10 cellular contexts compared by ENCODE assay signal in the genomic region with DNA sequence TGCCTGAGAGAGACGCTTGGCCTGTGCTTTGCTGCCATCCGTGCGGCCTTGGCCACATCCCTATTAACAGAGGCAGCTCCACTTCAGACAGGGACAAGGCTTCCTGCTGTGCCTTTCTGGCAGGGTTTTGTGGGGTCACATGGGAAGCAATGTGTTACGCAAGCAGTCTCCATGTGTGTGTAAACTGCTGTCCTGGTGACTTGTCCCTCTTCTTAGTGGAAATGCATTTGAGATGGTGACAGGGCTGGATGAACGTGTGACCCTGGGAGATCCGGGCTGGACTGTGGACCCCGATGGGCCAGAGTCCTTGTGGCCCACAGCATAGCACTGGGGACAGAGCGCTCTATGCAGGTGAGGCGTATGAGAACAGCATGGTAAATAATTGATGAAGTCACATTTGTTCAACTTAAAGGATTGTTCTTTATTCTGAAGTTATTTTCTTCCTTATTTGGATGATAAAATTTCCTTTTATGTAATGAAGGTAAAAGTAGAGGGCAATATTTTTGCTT. TPM values are rescaled to one million over a fixed set of nuclear protein-coding genes. Genes with fewer than 3 reads are reported as not detected.
A peak's percentile ranks its signal among the peaks of the same experiment; 100 is the strongest.
DNase-seq lines count a peak whose midpoint lies in the region; ATAC-seq, FAIRE-seq and TF ChIP-seq lines count a peak whose summit lies in the region.
"Had no signal": no experiment of that assay in that cellular context is flagged by ENCODE, and none has a peak within 500 bp of the region (broad histone marks: within the 10 kb centered on the region; RNA-seq: fewer than 3 reads in every experiment).

No MANE protein-coding gene starts in this region.

- H3K36me3 ChIP-seq in colonic mucosa, result peaks cover 20% of the 10 kb centered on the region
- no peaks in the 10 kb centered on the region for H3K36me3 ChIP-seq in uterus

- H3K4me3 ChIP-seq in colonic mucosa (no peak overlapping the region), uterus (no peak overlapping the region)

- FAIRE-seq in RCC 7860 (lab: Jason Lieb, UNC), result no peak

- peak; percentile 92 for ATAC-seq in Right ventricle myocardium inferior
- ATAC-seq in HG03159 (IDR thresholded peaks at IDR 0.05; ENCODE audit: unreplicated experiment), result no peak
- ATAC-seq: naive thymus-derived CD8-positive, alpha-beta T cell had no signal

- peak; percentile 80 for DNase-seq in Right ventricle myocardium inferior (ENCODE audit: missing footprints)
- DNase-seq in cardiac septum (ENCODE audit: low spot score), result no peak
- DNase-seq in colonic mucosa, result peak; percentile 35
- DNase-seq in medulla oblongata (ENCODE audit: extremely low spot score), result peak; percentile 74
- DNase-seq in uterus, result peak; percentile 33 to 54
- no peak for DNase-seq in RCC 7860 (ENCODE audit: low spot score)
- no peak for DNase-seq in islet precursor cell
- DNase-seq: foreskin melanocyte; naive thymus-derived CD8-positive, alpha-beta T cell had no signal

- H3K27me3 ChIP-seq in colonic mucosa (no peaks in the 10 kb centered on the region), uterus (no peaks in the 10 kb centered on the region)

- TF ChIP-seq CTCF in colonic mucosa (IDR thresholded peaks at IDR 0.05) (no peak), uterus (IDR thresholded peaks at IDR 0.05) (no peak)

- intact Hi-C loops in Right ventricle myocardium inferior (cut with DNase I), result loop anchor here (5.0 kb wide), 1 partner anchor 73 kb away; no protein-coding TSS in a partner anchor
- intact Hi-C loops in cardiac septum (cut with DNase I), result no loop called here
- intact Hi-C loops in colonic mucosa (cut with DNase I), result no loop called here
- intact Hi-C loops in uterus (cut with DNase I; ENCODE audit: low total_unique reads), result no loop called here

- TF ChIP-seq POLR2A in uterus (IDR thresholded peaks at IDR 0.05), result no peak

- H3K9ac ChIP-seq in colonic mucosa (ENCODE audit: low read depth in 2 of 2, low read length in 2 of 2), result no peak overlapping the region

- H3K27ac ChIP-seq in colonic mucosa, result no peak overlapping the region
- no peak overlapping the region for H3K27ac ChIP-seq in uterus

- H3K4me1 ChIP-seq in colonic mucosa (no peaks in the 10 kb centered on the region), uterus (no peaks in the 10 kb centered on the region)

- H3K9me3 ChIP-seq in colonic mucosa, result no peaks in the 10 kb centered on the region
- no peaks in the 10 kb centered on the region for H3K9me3 ChIP-seq in uterus

RNA-seq across cellular contexts. Expression of gene ASB1, which starts 23.2 kb away (rescaled TPM):
- total RNA-seq in Right ventricle myocardium inferior, result 57.5 TPM
- total RNA-seq in cardiac septum, result 54.8 TPM
- total RNA-seq in colonic mucosa, result 10 to 100 TPM; 19.3 to 22.4 TPM
- 10 to 100 TPM in 2 of 4 donors, 1 to 10 TPM in 2; 4.9 to 40.5 (median 18.6) TPM for total RNA-seq in uterus

Comparison
In these comparisons a context has a peak if more than half of its experiments do, and no peak if none do; other contexts are left out.
1. DNase-seq: peak in Right ventricle myocardium inferior (single experiment), colonic mucosa (single experiment), medulla oblongata (single experiment) and uterus (2 of 2); none in cardiac septum (single experiment), RCC 7860 (single experiment) and islet precursor cell (single experiment).